Comparison of ENCODE assay signal across 12 cellular contexts in genomic region chr16:76577003-76577402, GRCh38.
DNase-seq lines count a peak whose midpoint lies in the region; ATAC-seq and TF ChIP-seq lines count a peak whose summit lies in the region.
"Had no signal": no experiment of that assay in that cellular context is flagged by ENCODE, and none has a peak within 500 bp of the region (broad histone marks: within the 10 kb centered on the region; RNA-seq: fewer than 3 reads in every experiment).

No MANE protein-coding gene starts in this region.

- H3K9me3 Mint-ChIP-seq in type B pancreatic cell, result peaks cover 3% of the 10 kb centered on the region

- no peak for TF ChIP-seq CTCF in type B pancreatic cell (conservative IDR thresholded peaks at IDR 0.05)

- H3K4me1 Mint-ChIP-seq in type B pancreatic cell (ENCODE audit: unreplicated experiment), result peaks cover 7% of the 10 kb centered on the region
- H3K4me1 Mint-ChIP-seq: naive B cell had no signal

- no peaks in the 10 kb centered on the region for H3K27me3 Mint-ChIP-seq in type B pancreatic cell
- H3K27me3 Mint-ChIP-seq: naive B cell had no signal

- DNase-seq in left kidney (ENCODE audit: low read depth, low spot score) (peak; percentile 16), erythroblast (lab: John Stamatoyannopoulos, UW) (no peak), type B pancreatic cell (ENCODE audit: extremely low spot score, unreplicated experiment) (no peak), Ammon's horn (ENCODE audit: low spot score) (no peak)
- DNase-seq: activated CD8-positive, alpha-beta memory T cell treated with anti-CD3 and anti-CD28 coated beads, Interleukin-2, amount 50 U/mL, for 4 hours; DMS79 treated with DMSO at 0.1 percent for 48 hours; naive B cell; stimulated activated naive CD4-positive, alpha-beta T cell had no signal

- no peak overlapping the region for H3K4me3 Mint-ChIP-seq in type B pancreatic cell
- H3K4me3 Mint-ChIP-seq: naive B cell; T-helper 2 cell treated with Interferon-gamma antibody and Interleukin-4, amounts not matched to agents 5 μg/mL and 100 μg/mL, for 36 hours had no signal

- no peaks in the 10 kb centered on the region for H3K36me3 Mint-ChIP-seq in type B pancreatic cell
- H3K36me3 Mint-ChIP-seq: naive B cell had no signal

- no peak overlapping the region for H3K27ac Mint-ChIP-seq in type B pancreatic cell
- H3K27ac Mint-ChIP-seq: naive B cell; T-helper 2 cell treated with Interferon-gamma antibody and Interleukin-4, amounts not matched to agents 5 μg/mL and 100 μg/mL, for 36 hours had no signal

- ATAC-seq in GM18867 (IDR thresholded peaks at IDR 0.05; ENCODE audit: unreplicated experiment) (peak; percentile 91), GM21515 (IDR thresholded peaks at IDR 0.05; ENCODE audit: unreplicated experiment) (peak; percentile 79), HG03066 (IDR thresholded peaks at IDR 0.05; ENCODE audit: low read depth, unreplicated experiment) (peak; percentile 83)

- no peak for TF ChIP-seq POLR2A in erythroblast (IDR thresholded peaks at IDR 0.05; ENCODE audit: low read length)
